In the genomic region with DNA sequence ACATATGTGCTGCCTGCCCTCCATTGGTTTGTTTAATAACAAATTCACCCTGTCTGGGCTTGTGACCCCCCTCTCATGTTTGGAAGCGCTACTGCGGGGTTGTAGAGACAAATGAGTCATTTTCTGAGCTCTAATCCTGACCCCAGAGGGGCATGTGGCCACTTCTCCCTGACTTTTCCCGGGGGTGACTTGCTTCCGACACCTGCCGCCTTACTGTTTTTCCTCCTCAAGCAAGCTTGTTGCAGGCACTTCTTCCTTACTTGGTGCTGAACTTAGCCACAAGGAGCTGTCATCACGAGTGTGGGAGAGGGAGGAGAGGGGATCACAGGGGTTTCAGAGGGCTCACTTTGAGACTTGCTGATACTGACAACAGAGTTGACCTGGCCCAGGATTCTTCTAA, we compare ENCODE assay signal across 1 cellular context.
TF ChIP-seq lines count a peak whose summit lies in the region.

No MANE protein-coding gene starts in this region.

TF ChIP-seq in GM12878, 131 proteins besides CTCF, POLR2A, EP300 and RAD21 (continued from another document):
- TF ChIP-seq, protein P1, sequence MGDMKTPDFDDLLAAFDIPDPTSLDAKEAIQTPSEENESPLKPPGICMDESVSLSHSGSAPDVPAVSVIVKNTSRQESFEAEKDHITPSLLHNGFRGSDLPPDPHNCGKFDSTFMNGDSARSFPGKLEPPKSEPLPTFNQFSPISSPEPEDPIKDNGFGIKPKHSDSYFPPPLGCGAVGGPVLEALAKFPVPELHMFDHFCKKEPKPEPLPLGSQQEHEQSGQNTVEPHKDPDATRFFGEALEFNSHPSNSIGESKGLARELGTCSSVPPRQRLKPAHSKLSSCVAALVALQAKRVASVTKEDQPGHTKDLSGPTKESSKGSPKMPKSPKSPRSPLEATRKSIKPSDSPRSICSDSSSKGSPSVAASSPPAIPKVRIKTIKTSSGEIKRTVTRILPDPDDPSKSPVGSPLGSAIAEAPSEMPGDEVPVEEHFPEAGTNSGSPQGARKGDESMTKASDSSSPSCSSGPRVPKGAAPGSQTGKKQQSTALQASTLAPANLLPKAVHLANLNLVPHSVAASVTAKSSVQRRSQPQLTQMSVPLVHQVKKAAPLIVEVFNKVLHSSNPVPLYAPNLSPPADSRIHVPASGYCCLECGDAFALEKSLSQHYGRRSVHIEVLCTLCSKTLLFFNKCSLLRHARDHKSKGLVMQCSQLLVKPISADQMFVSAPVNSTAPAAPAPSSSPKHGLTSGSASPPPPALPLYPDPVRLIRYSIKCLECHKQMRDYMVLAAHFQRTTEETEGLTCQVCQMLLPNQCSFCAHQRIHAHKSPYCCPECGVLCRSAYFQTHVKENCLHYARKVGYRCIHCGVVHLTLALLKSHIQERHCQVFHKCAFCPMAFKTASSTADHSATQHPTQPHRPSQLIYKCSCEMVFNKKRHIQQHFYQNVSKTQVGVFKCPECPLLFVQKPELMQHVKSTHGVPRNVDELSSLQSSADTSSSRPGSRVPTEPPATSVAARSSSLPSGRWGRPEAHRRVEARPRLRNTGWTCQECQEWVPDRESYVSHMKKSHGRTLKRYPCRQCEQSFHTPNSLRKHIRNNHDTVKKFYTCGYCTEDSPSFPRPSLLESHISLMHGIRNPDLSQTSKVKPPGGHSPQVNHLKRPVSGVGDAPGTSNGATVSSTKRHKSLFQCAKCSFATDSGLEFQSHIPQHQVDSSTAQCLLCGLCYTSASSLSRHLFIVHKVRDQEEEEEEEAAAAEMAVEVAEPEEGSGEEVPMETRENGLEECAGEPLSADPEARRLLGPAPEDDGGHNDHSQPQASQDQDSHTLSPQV (IDR thresholded peaks at IDR 0.05): no peak
- TF ChIP-seq RAD51 (IDR thresholded peaks at IDR 0.05) (no peak), BCLAF1 (IDR thresholded peaks at IDR 0.05) (no peak), SMAD5 (IDR thresholded peaks at IDR 0.05; ENCODE audit: low read depth) (no peak), E4F1 (IDR thresholded peaks at IDR 0.05; ENCODE audit: borderline replicate concordance, partially characterized antibody) (no peak), MEF2B (IDR thresholded peaks at IDR 0.05; ENCODE audit: partially characterized antibody, poor library complexity, severe bottlenecking) (no peak), HDGF (IDR thresholded peaks at IDR 0.05) (no peak)
- TF ChIP-seq, protein P2, sequence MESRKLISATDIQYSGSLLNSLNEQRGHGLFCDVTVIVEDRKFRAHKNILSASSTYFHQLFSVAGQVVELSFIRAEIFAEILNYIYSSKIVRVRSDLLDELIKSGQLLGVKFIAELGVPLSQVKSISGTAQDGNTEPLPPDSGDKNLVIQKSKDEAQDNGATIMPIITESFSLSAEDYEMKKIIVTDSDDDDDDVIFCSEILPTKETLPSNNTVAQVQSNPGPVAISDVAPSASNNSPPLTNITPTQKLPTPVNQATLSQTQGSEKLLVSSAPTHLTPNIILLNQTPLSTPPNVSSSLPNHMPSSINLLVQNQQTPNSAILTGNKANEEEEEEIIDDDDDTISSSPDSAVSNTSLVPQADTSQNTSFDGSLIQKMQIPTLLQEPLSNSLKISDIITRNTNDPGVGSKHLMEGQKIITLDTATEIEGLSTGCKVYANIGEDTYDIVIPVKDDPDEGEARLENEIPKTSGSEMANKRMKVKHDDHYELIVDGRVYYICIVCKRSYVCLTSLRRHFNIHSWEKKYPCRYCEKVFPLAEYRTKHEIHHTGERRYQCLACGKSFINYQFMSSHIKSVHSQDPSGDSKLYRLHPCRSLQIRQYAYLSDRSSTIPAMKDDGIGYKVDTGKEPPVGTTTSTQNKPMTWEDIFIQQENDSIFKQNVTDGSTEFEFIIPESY (IDR thresholded peaks at IDR 0.05): no peak
